In the genomic region with DNA sequence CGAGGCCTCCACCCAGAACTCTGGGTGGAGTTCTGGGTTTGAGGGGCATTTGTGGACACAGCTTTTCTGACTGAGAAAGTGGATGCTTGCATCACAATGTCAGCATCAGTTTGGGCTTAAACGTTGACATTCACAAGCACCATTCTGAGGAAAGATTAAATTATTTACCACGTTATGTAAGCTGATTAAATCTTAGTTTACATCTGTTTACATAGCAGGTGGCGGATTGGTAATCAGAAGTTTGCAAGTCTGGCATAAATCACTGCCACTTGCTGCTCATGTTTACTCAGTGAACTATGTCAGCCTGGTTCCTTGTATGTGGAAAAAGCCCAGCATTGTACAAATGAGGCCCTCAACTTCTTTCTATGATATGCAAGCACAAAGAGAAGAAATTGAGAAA, we compare ENCODE assay signal across 19 cellular contexts.
"Had no signal": no experiment of that assay in that cellular context is flagged by ENCODE, and none has a peak within 500 bp of the region (broad histone marks: within the 10 kb centered on the region; RNA-seq: fewer than 3 reads in every experiment).

No MANE protein-coding gene starts in this region.

- H3K27ac ChIP-seq: dorsolateral prefrontal cortex, heart left ventricle, ovary, right atrium auricular region, sigmoid colon, skin epidermis, stomach, thoracic aorta, transverse colon had no signal

- H3K4me3 ChIP-seq: dorsolateral prefrontal cortex, heart left ventricle, ovary, right atrium auricular region, sigmoid colon, skin epidermis, stomach, thoracic aorta, transverse colon had no signal

- DNase-seq: cortex of kidney; dorsolateral prefrontal cortex; effector CD8-positive, alpha-beta T cell; foreskin melanocyte; heart left ventricle; hippocampal formation; left colon; mammary epithelial cell; naive thymus-derived CD8-positive, alpha-beta T cell; nucleus accumbens; ovary; sigmoid colon; stimulated activated naive CD4-positive, alpha-beta T cell; stomach; substantia nigra; transverse colon had no signal

- H3K36me3 ChIP-seq: heart left ventricle, ovary, right atrium auricular region, sigmoid colon, stomach, thoracic aorta, transverse colon had no signal

- H3K9me3 ChIP-seq: heart left ventricle, ovary, right atrium auricular region, sigmoid colon, stomach, thoracic aorta, transverse colon had no signal

- H3K27me3 ChIP-seq: dorsolateral prefrontal cortex, heart left ventricle, ovary, right atrium auricular region, sigmoid colon, stomach, transverse colon had no signal

- ATAC-seq: heart left ventricle; left colon; naive thymus-derived CD8-positive, alpha-beta T cell had no signal
